In genomic region chr18:45571714-45572113, GRCh38 we compare ENCODE assay signal across 11 cellular contexts. TPM values are rescaled to one million over a fixed set of nuclear protein-coding genes. Genes with fewer than 3 reads are reported as not detected.
DNase-seq lines count a peak whose midpoint lies in the region; TF ChIP-seq lines count a peak whose summit lies in the region.
"Had no signal": no experiment of that assay in that cellular context is flagged by ENCODE, and none has a peak within 500 bp of the region (broad histone marks: within the 10 kb centered on the region; RNA-seq: fewer than 3 reads in every experiment).

No MANE protein-coding gene starts in this region.

- H3K4me3 Mint-ChIP-seq in chondrocyte (ENCODE audit: unreplicated experiment) = no peak overlapping the region
- H3K4me3 Mint-ChIP-seq: naive thymus-derived CD4-positive, alpha-beta T cell had no signal

- no peaks in the 10 kb centered on the region for H3K27me3 Mint-ChIP-seq in chondrocyte (ENCODE audit: low read depth)

- TF ChIP-seq POLR2A in Peyer's patch (IDR thresholded peaks at IDR 0.05) = no peak

- no peak overlapping the region for H3K27ac Mint-ChIP-seq in chondrocyte (ENCODE audit: unreplicated experiment)
- H3K27ac Mint-ChIP-seq: naive thymus-derived CD4-positive, alpha-beta T cell had no signal

- no peaks in the 10 kb centered on the region for H3K36me3 Mint-ChIP-seq in chondrocyte (ENCODE audit: low read depth)

- H3K4me1 Mint-ChIP-seq in chondrocyte (ENCODE audit: low read depth) = peaks cover 10% of the 10 kb centered on the region
- H3K4me1 Mint-ChIP-seq: naive thymus-derived CD4-positive, alpha-beta T cell had no signal

- H3K27ac ChIP-seq in HL-60 (replicated peaks) (no peak overlapping the region), Peyer's patch (no peak overlapping the region)

- H3K9me3 Mint-ChIP-seq in chondrocyte (ENCODE audit: low read depth) = peaks cover 2% of the 10 kb centered on the region

- peak; percentile 16 for TF ChIP-seq CTCF in HL-60 (IDR thresholded peaks at IDR 0.05; ENCODE audit: insufficient read depth, low read length)
- TF ChIP-seq CTCF in chondrocyte (IDR thresholded peaks at IDR 0.05) = peak; percentile 55
- peak; percentile 53 for TF ChIP-seq CTCF in retinal pigment epithelial cell (conservative IDR thresholded peaks at IDR 0.05; ENCODE audit: low read depth, low read length)
- TF ChIP-seq CTCF in Peyer's patch (IDR thresholded peaks at IDR 0.05) = peak in 3 of 6 experiments; percentile 21 to 42 (median 31)

- H3K4me3 ChIP-seq in HL-60 (replicated peaks; ENCODE audit: insufficient read depth, low read length) (no peak overlapping the region), retinal pigment epithelial cell (ENCODE audit: low read length) (no peak overlapping the region), Peyer's patch (no peak overlapping the region)

- H3K27me3 ChIP-seq in HL-60 (ENCODE audit: insufficient read depth, poor library complexity, severe bottlenecking) (no peaks in the 10 kb centered on the region), Peyer's patch (no peaks in the 10 kb centered on the region)

- peak; percentile 20 for DNase-seq in NCI-H1092 treated with DMSO at 0.1 percent for 48 hours (lab: John Stamatoyannopoulos, UW)
- DNase-seq in NCI-H1092 (lab: John Stamatoyannopoulos, UW) = no peak
- no peak for DNase-seq in HL-60 (ENCODE audit: low read depth in 1 of 2, low spot score in 1 of 2)
- DNase-seq in chondrocyte (ENCODE audit: low spot score) = no peak
- no peak for DNase-seq in retinal pigment epithelial cell (ENCODE audit: low read depth)
- no peak for DNase-seq in Peyer's patch
- DNase-seq in stimulated activated CD4-positive, alpha-beta T cell treated with anti-CD3 and anti-CD28 coated beads, Interleukin-2, amount 100 ng/mL, for 48 hours = no peak
- DNase-seq in kidney glomerular epithelial cell (lab: John Stamatoyannopoulos, UW) = no peak
- DNase-seq: naive thymus-derived CD4-positive, alpha-beta T cell; NCI-H2171; substantia nigra had no signal

- H3K9me3 ChIP-seq in Peyer's patch = no peaks in the 10 kb centered on the region

- no peaks in the 10 kb centered on the region for H3K36me3 ChIP-seq in Peyer's patch

- H3K4me1 ChIP-seq in Peyer's patch = peaks cover 0 to 9% (median 0%) of the 10 kb centered on the region in 4 donors

RNA-seq across cellular contexts. Expression of gene SLC14A2, which starts 43.6 kb away (rescaled TPM):
- total RNA-seq in chondrocyte (not detected in 3 replicates), Peyer's patch (1 to 10 TPM in 1 of 4 donors, under 1 TPM in 2, not detected in 1; 0.18 to 1.9 (median 0.54) TPM)
